ENCODE assay signal across 8 cellular contexts in genomic region chr2:127024769-127025356, GRCh38.
DNase-seq lines count a peak whose midpoint lies in the region; ATAC-seq lines count a peak whose summit lies in the region.

No MANE protein-coding gene starts in this region.

- peak overlapping the region; percentile 2 for H3K27ac Mint-ChIP-seq in activated CD4-positive, alpha-beta memory T cell treated with anti-CD3 and anti-CD28 coated beads, Interleukin-2, amount 10 ng/mL, durations not matched to agents 7 days and 5 days

- peak overlapping the region; percentile 74 for H3K4me2 ChIP-seq in trophoblast cell (ENCODE audit: low read length)

- no peak overlapping the region for H3K23ac ChIP-seq in trophoblast cell (ENCODE audit: low read length)

- no peaks in the 10 kb centered on the region for H3K9me3 ChIP-seq in trophoblast cell (ENCODE audit: insufficient read depth, low read depth, low read length)

- peak overlapping the region; percentile 68 for H3K4me3 ChIP-seq in trophoblast cell (ENCODE audit: low read depth, low read length)

- intact Hi-C loops in left ventricle myocardium superior (cut with micrococcal nuclease): no loop called here

- POLR2A ChIA-PET in activated CD4-positive, alpha-beta memory T cell treated with anti-CD3 and anti-CD28 coated beads, Interleukin-2, amount 10 ng/mL, durations not matched to agents 7 days and 5 days (lab: Charles Lee): no interaction called here

- peak overlapping the region; percentile 56 for H2AFZ ChIP-seq in trophoblast cell (ENCODE audit: insufficient read depth, low read length, poor library complexity)

- no peaks in the 10 kb centered on the region for H3K36me3 ChIP-seq in trophoblast cell (ENCODE audit: control insufficient read depth in 1 of 2, insufficient read depth in 2 of 2, low read length in 2 of 2)

- H2BK5ac ChIP-seq in trophoblast cell (ENCODE audit: low read depth, low read length, poor library complexity): no peak overlapping the region

- peaks cover 16% of the 10 kb centered on the region for H3K4me1 Mint-ChIP-seq in activated CD4-positive, alpha-beta memory T cell treated with anti-CD3 and anti-CD28 coated beads, Interleukin-2, amount 10 ng/mL, durations not matched to agents 7 days and 5 days

- H3K27me3 ChIP-seq in trophoblast cell (ENCODE audit: insufficient read depth, low read length): no peaks in the 10 kb centered on the region

- ATAC-seq in HG02943 (IDR thresholded peaks at IDR 0.05; ENCODE audit: low read depth, unreplicated experiment): peak; percentile 16
- peak; percentile 68 for ATAC-seq in left ventricle myocardium superior
- no peak for ATAC-seq in GM18861 (IDR thresholded peaks at IDR 0.05; ENCODE audit: unreplicated experiment)
- ATAC-seq in GM21529 (IDR thresholded peaks at IDR 0.05; ENCODE audit: unreplicated experiment): no peak

- peak overlapping the region; percentile 52 for H3K4me3 Mint-ChIP-seq in activated CD4-positive, alpha-beta memory T cell treated with anti-CD3 and anti-CD28 coated beads, Interleukin-2, amount 10 ng/mL, durations not matched to agents 7 days and 5 days

- no peak overlapping the region for H4K12ac ChIP-seq in trophoblast cell (ENCODE audit: low read depth, low read length)

- no peak overlapping the region for H3K18ac ChIP-seq in trophoblast cell (ENCODE audit: low read length)

- DNase-seq in DMS79 (lab: John Stamatoyannopoulos, UW): peak; percentile 25
- DNase-seq in activated CD4-positive, alpha-beta memory T cell treated with anti-CD3 and anti-CD28 coated beads, Interleukin-2, amount 10 ng/mL, durations not matched to agents 7 days and 5 days: no peak
- no peak for DNase-seq in left ventricle myocardium superior
- DNase-seq in trophoblast cell: no peak
- no peak for DNase-seq in NCI-H2029 (lab: John Stamatoyannopoulos, UW)

- H3K27ac ChIP-seq in trophoblast cell (ENCODE audit: low read depth, low read length): no peak overlapping the region

- no peaks in the 10 kb centered on the region for H3K36me3 Mint-ChIP-seq in activated CD4-positive, alpha-beta memory T cell treated with anti-CD3 and anti-CD28 coated beads, Interleukin-2, amount 10 ng/mL, durations not matched to agents 7 days and 5 days (ENCODE audit: low read depth)

- H3K79me1 ChIP-seq in trophoblast cell (ENCODE audit: low read length): peaks cover 2% of the 10 kb centered on the region

- H3K4ac ChIP-seq in trophoblast cell (ENCODE audit: low read depth, low read length): no peak overlapping the region

- H4K8ac ChIP-seq in trophoblast cell (ENCODE audit: low read depth, low read length): peak overlapping the region; percentile 6

- no peaks in the 10 kb centered on the region for H3K9me3 Mint-ChIP-seq in activated CD4-positive, alpha-beta memory T cell treated with anti-CD3 and anti-CD28 coated beads, Interleukin-2, amount 10 ng/mL, durations not matched to agents 7 days and 5 days

- H2BK120ac ChIP-seq in trophoblast cell (ENCODE audit: insufficient read depth, low read length, poor library complexity): no peak overlapping the region

- peaks cover 42% of the 10 kb centered on the region for H3K27me3 Mint-ChIP-seq in activated CD4-positive, alpha-beta memory T cell treated with anti-CD3 and anti-CD28 coated beads, Interleukin-2, amount 10 ng/mL, durations not matched to agents 7 days and 5 days

- peaks cover 5 to 7% of the 10 kb centered on the region in 2 experiments for H3K4me1 ChIP-seq in trophoblast cell (ENCODE audit: control insufficient read depth in 1 of 2, insufficient read depth in 2 of 2, low read length in 2 of 2)

- no peak overlapping the region for H2AK5ac ChIP-seq in trophoblast cell (ENCODE audit: low read length)

- WGBS in trophoblast cell (ENCODE audit: extremely low coverage, insufficient coverage, insufficient read length): no CpG with 5 or more reads among the region's 29 CpGs

- no peak overlapping the region for H3K14ac ChIP-seq in trophoblast cell (ENCODE audit: low read length)

- H3K79me2 ChIP-seq in trophoblast cell (ENCODE audit: control insufficient read depth, insufficient read depth, low read length, poor library complexity): no peaks in the 10 kb centered on the region

- no peak overlapping the region for H4K91ac ChIP-seq in trophoblast cell (ENCODE audit: low read depth, low read length)

- CTCF ChIA-PET in activated CD4-positive, alpha-beta memory T cell treated with anti-CD3 and anti-CD28 coated beads, Interleukin-2, amount 10 ng/mL, durations not matched to agents 7 days and 5 days (lab: Charles Lee): no interaction called here

- H3K9ac ChIP-seq in trophoblast cell (ENCODE audit: low read length): no peak overlapping the region

- H2BK12ac ChIP-seq in trophoblast cell (ENCODE audit: low read length): no peak overlapping the region

Comparison
In these comparisons a context has a peak if more than half of its experiments do, and no peak if none do; other contexts are left out.
1. ATAC-seq: peak in HG02943 (single experiment) and left ventricle myocardium superior (single experiment); none in GM18861 (single experiment) and GM21529 (single experiment).